ENCODE assay signal across 8 cellular contexts in genomic region chr15:99631256-99631655, GRCh38.
DNase-seq lines count a peak whose midpoint lies in the region; ATAC-seq and TF ChIP-seq lines count a peak whose summit lies in the region.

No MANE protein-coding gene starts in this region.

- no peak for TF ChIP-seq POLR2A in erythroblast (IDR thresholded peaks at IDR 0.05; ENCODE audit: low read length)

- no peak overlapping the region for H3K27ac ChIP-seq in CD4-positive, alpha-beta memory T cell (ENCODE audit: low read depth, low read length)

- peaks cover 34 to 47% of the 10 kb centered on the region in 2 donors for H3K36me3 Mint-ChIP-seq in CD4-positive, alpha-beta memory T cell

- H3K27me3 Mint-ChIP-seq in CD4-positive, alpha-beta memory T cell: no peaks in the 10 kb centered on the region

- no peaks in the 10 kb centered on the region for H3K9me3 ChIP-seq in mucosa of descending colon
- H3K9me3 ChIP-seq in CD4-positive, alpha-beta memory T cell (ENCODE audit: control insufficient read depth in 1 of 2, low read length in 2 of 2): no peaks in the 10 kb centered on the region

- H3K4me3 ChIP-seq in mucosa of descending colon: no peak overlapping the region
- no peak overlapping the region for H3K4me3 ChIP-seq in CD4-positive, alpha-beta memory T cell (ENCODE audit: low read length in 2 of 2)

- peaks cover 0 to 17% (median 2%) of the 10 kb centered on the region in 8 donors for H3K9me3 Mint-ChIP-seq in CD4-positive, alpha-beta memory T cell

- no peak for TF ChIP-seq CTCF in mucosa of descending colon (IDR thresholded peaks at IDR 0.05)

- peak overlapping the region in 3 of 7 donors; percentile 4 to 42 (median 24) for H3K27ac Mint-ChIP-seq in CD4-positive, alpha-beta memory T cell

- intact Hi-C loops in mucosa of descending colon (cut with DNase I, micrococcal nuclease): no loop called here
- intact Hi-C loops in CD4-positive, alpha-beta memory T cell (cut with micrococcal nuclease): no loop called here

- H3K4me1 Mint-ChIP-seq in CD4-positive, alpha-beta memory T cell: peaks cover 25 to 48% (median 39%) of the 10 kb centered on the region in 4 donors

- peak; percentile 65 for DNase-seq in NOMO-1 treated with dmso at 0.1 percent for 144 hours (lab: John Stamatoyannopoulos, UW; ENCODE audit: unreplicated experiment)
- no peak for DNase-seq in mucosa of descending colon
- DNase-seq in NCI-H2171 treated with DMSO at 0.1 percent for 48 hours (lab: John Stamatoyannopoulos, UW): no peak
- DNase-seq in CD4-positive, alpha-beta memory T cell: no peak
- DNase-seq in erythroblast (lab: John Stamatoyannopoulos, UW): no peak
- DNase-seq in iPS-NIHi7 (ENCODE audit: extremely low spot score): no peak

- H3K36me3 ChIP-seq in mucosa of descending colon (ENCODE audit: low read depth): no peaks in the 10 kb centered on the region
- no peaks in the 10 kb centered on the region for H3K36me3 ChIP-seq in CD4-positive, alpha-beta memory T cell (ENCODE audit: insufficient read depth, low read length)

- ATAC-seq in GM18858 (IDR thresholded peaks at IDR 0.05; ENCODE audit: unreplicated experiment) (peak; percentile 84), HG02759 (IDR thresholded peaks at IDR 0.05; ENCODE audit: unreplicated experiment) (peak; percentile 92), mucosa of descending colon (peak; percentile 77)

- peak overlapping the region in 1 of 8 donors; percentile 14 for H3K4me3 Mint-ChIP-seq in CD4-positive, alpha-beta memory T cell

- POLR2A ChIA-PET in CD4-positive, alpha-beta memory T cell (lab: Charles Lee; ENCODE audit: partially characterized antibody): no interaction called here

- no peaks in the 10 kb centered on the region for H3K4me1 ChIP-seq in mucosa of descending colon (ENCODE audit: low read depth)
- H3K4me1 ChIP-seq in CD4-positive, alpha-beta memory T cell (ENCODE audit: insufficient read depth, low read length): peaks cover 12% of the 10 kb centered on the region

- CTCF ChIA-PET in CD4-positive, alpha-beta memory T cell (lab: Charles Lee; ENCODE audit: partially characterized antibody): no interaction called here

- H3K27me3 ChIP-seq in CD4-positive, alpha-beta memory T cell (ENCODE audit: insufficient read depth, low read length): no peaks in the 10 kb centered on the region
